ENCODE assay signal across 12 cellular contexts in genomic region chr2:151043484-151043883, GRCh38.
DNase-seq lines count a peak whose midpoint lies in the region; ATAC-seq and TF ChIP-seq lines count a peak whose summit lies in the region.
"Had no signal": no experiment of that assay in that cellular context is flagged by ENCODE, and none has a peak within 500 bp of the region (broad histone marks: within the 10 kb centered on the region; RNA-seq: fewer than 3 reads in every experiment).

No MANE protein-coding gene starts in this region.

- peak; percentile 51; the same call in 1 of the 2 replicates for TF ChIP-seq EP300 in Ishikawa (IDR thresholded peaks at IDR 0.05; ENCODE audit: borderline replicate concordance)

- CTCF ChIA-PET in Calu3 (lab: Charles Lee): interaction anchor here (0.6 kb wide), 1 partner anchor 93 kb away, joined by 3 read pairs; no protein-coding TSS in a partner anchor

- H3K27me3 Mint-ChIP-seq in Calu3 (ENCODE audit: unreplicated experiment): no peaks in the 10 kb centered on the region

- peaks cover 9% of the 10 kb centered on the region for H3K4me1 Mint-ChIP-seq in Calu3 (ENCODE audit: low read depth, unreplicated experiment)
- H3K4me1 Mint-ChIP-seq: T-helper 17 cell had no signal

- no peaks in the 10 kb centered on the region for H3K9me3 Mint-ChIP-seq in Calu3 (ENCODE audit: low read depth, unreplicated experiment)

- no peaks in the 10 kb centered on the region for H3K27me3 ChIP-seq in ascending aorta
- H3K27me3 ChIP-seq: testis had no signal

- no peak overlapping the region for H3K4me3 Mint-ChIP-seq in Calu3 (ENCODE audit: low read depth, unreplicated experiment)
- H3K4me3 Mint-ChIP-seq: T-helper 17 cell had no signal

- no peak for TF ChIP-seq CTCF in Calu3 (IDR thresholded peaks at IDR 0.05; ENCODE audit: unreplicated experiment)
- TF ChIP-seq CTCF in WI38 (IDR thresholded peaks at IDR 0.05; ENCODE audit: low read depth, low read length): no peak
- TF ChIP-seq CTCF in ascending aorta (IDR thresholded peaks at IDR 0.05): no peak

- DNase-seq in Calu3 (peak; percentile 65), iPS-NIHi11 (ENCODE audit: low spot score) (peak; percentile 20), ascending aorta (ENCODE audit: low spot score in 2 of 2) (no peak)
- DNase-seq in activated CD4-positive, alpha-beta T cell treated with anti-CD3 and anti-CD28 coated beads for 4 hours: no peak
- DNase-seq: activated naive CD4-positive, alpha-beta T cell treated with anti-CD3 and anti-CD28 coated beads, Interleukin-2, amount 50 U/mL, for 16 hours; effector CD4-positive, alpha-beta T cell; T-helper 17 cell; testis had no signal

- no peak overlapping the region for H3K27ac ChIP-seq in ascending aorta
- H3K27ac ChIP-seq: testis had no signal

- H3K9me3 ChIP-seq in ascending aorta: no peaks in the 10 kb centered on the region
- H3K9me3 ChIP-seq: testis had no signal

- H3K4me3 ChIP-seq in WI38 (ENCODE audit: low read depth, low read length) (0 out of 2 replicates have a peak overlapping the region, but pooled peaks have one; percentile 9), ascending aorta (no peak overlapping the region)
- H3K4me3 ChIP-seq: testis had no signal

- peak overlapping the region; percentile 61 for H3K27ac Mint-ChIP-seq in Calu3 (ENCODE audit: unreplicated experiment)
- H3K27ac Mint-ChIP-seq: T-helper 17 cell had no signal

- intact Hi-C loops in Calu3 (cut with micrococcal nuclease; ENCODE audit: unreplicated experiment): no loop called here
- intact Hi-C loops in ascending aorta (cut with DNase I): no loop called here

- no peaks in the 10 kb centered on the region for H3K36me3 Mint-ChIP-seq in Calu3 (ENCODE audit: insufficient read depth, unreplicated experiment)

- no peaks in the 10 kb centered on the region for H3K4me1 ChIP-seq in ascending aorta
- H3K4me1 ChIP-seq: testis had no signal

- H3K36me3 ChIP-seq in ascending aorta: no peaks in the 10 kb centered on the region

- TF ChIP-seq RAD21 in Ishikawa (IDR thresholded peaks at IDR 0.05; ENCODE audit: low read depth): no peak; the same call in 1 of the 2 replicates

- no peak for ATAC-seq in GM19463 (IDR thresholded peaks at IDR 0.05; ENCODE audit: unreplicated experiment)
- ATAC-seq in HG03378 (IDR thresholded peaks at IDR 0.05; ENCODE audit: unreplicated experiment): no peak
- ATAC-seq: T-helper 17 cell had no signal

- no TSS peak for BruUV-seq in Calu3 (replicated peaks; lab: Mats Ljungman, UMichigan)

TF ChIP-seq in Ishikawa, 13 proteins besides CTCF, POLR2A, EP300 and RAD21:
- peak; percentile 47; the same call in 1 of the 2 replicates for TF ChIP-seq TEAD4 (IDR thresholded peaks at IDR 0.05)
- TF ChIP-seq REST (IDR thresholded peaks at IDR 0.05; ENCODE audit: low read depth): no peak
- TF ChIP-seq USF1 (IDR thresholded peaks at IDR 0.05): no peak
- no peak for TF ChIP-seq YY1 (IDR thresholded peaks at IDR 0.05; ENCODE audit: low read depth)
- TF ChIP-seq TAF1 (IDR thresholded peaks at IDR 0.05; ENCODE audit: low read depth): no peak
- TF ChIP-seq FOXM1 (IDR thresholded peaks at IDR 0.05; ENCODE audit: borderline replicate concordance, low read depth): no peak
- TF ChIP-seq EGR1 (IDR thresholded peaks at IDR 0.05): peak; percentile 59; the same call in 1 of the 2 replicates
- peak; percentile 37; the same call in 1 of the 2 replicates for TF ChIP-seq MAX (IDR thresholded peaks at IDR 0.05)

Comparison
In these comparisons a context has a peak if more than half of its experiments do, and no peak if none do; other contexts are left out.
1. DNase-seq: peak in Calu3 (single experiment) and iPS-NIHi11 (single experiment); none in ascending aorta (0 of 2) and activated CD4-positive, alpha-beta T cell treated with anti-CD3 and anti-CD28 coated beads for 4 hours (0 of 2).